In the genomic region with DNA sequence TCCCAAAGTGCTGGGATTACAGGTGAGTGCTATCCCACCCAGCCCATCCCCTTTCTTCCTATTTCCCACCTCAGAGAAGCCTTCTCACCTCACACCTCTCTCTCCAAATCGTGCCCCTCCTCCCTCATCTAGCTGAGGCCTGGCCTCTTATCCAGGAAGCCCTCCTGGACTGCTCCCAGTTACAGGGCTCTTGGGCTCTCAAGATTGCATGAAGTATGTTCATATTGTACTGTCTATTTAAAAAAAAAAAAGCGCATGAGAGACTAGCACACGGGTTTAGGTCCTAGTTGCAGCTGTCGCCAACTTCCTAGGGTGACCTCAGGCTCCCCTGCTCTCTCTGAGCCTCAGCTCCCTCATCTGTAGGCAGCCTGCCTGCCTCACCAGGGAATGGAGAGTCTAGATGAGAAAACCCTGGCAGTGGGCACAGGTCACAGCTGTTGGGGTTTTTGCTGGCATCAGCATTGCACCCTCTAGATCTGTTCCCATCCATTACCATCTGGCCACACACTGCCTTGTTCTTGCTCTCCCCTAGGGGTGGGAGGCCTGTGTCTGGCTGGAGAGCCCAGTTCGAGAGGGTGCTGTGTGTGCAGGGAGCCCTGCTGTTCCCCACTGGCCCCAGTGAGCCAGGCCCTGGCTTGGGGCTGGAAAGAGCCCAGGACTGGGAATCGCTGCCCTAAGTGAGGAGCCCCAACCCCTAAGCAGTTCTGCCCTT, we compare ENCODE assay signal across 10 cellular contexts. TPM values are rescaled to one million over a fixed set of nuclear protein-coding genes. Genes with fewer than 3 reads are reported as not detected.
DNase-seq lines count a peak whose midpoint lies in the region; ATAC-seq, FAIRE-seq and TF ChIP-seq lines count a peak whose summit lies in the region.
"Had no signal": no experiment of that assay in that cellular context is flagged by ENCODE, and none has a peak within 500 bp of the region (broad histone marks: within the 10 kb centered on the region; RNA-seq: fewer than 3 reads in every experiment).

No MANE protein-coding gene starts in this region.

- H3K4me1 Mint-ChIP-seq in naive thymus-derived CD8-positive, alpha-beta T cell, result peaks cover 5 to 27% (median 10%) of the 10 kb centered on the region in 4 donors

- H3K36me3 Mint-ChIP-seq in naive thymus-derived CD8-positive, alpha-beta T cell, result no peaks in the 10 kb centered on the region
- H3K36me3 Mint-ChIP-seq: activated naive CD8-positive, alpha-beta T cell had no signal

- peak in 5 of 8 donors; percentile 4 to 33 (median 12) for ATAC-seq in heart right ventricle
- no peak for ATAC-seq in HG02759 (IDR thresholded peaks at IDR 0.05; ENCODE audit: unreplicated experiment)
- no peak for ATAC-seq in naive thymus-derived CD8-positive, alpha-beta T cell
- no peak for ATAC-seq in HG03521 (IDR thresholded peaks at IDR 0.05; ENCODE audit: unreplicated experiment)

- DNase-seq in DMS 273 treated with DMSO at 0.1 percent for 48 hours (lab: John Stamatoyannopoulos, UW) (peak; percentile 79), NCI-H524 treated with DMSO at 0.1 percent for 48 hours (lab: John Stamatoyannopoulos, UW) (peak; percentile 63), heart right ventricle (no peak), frontal cortex (ENCODE audit: low spot score in 2 of 2) (no peak)
- no peak for DNase-seq in naive thymus-derived CD8-positive, alpha-beta T cell

- no peak for FAIRE-seq in frontal cortex (lab: Jason Lieb, UNC)

- peaks cover 13 to 60% (median 41%) of the 10 kb centered on the region in 9 donors for H3K4me1 ChIP-seq in heart right ventricle
- H3K4me1 ChIP-seq in skeletal muscle satellite cell (ENCODE audit: control insufficient read depth, insufficient read depth, low read length), result peaks cover 58% of the 10 kb centered on the region

- H3K9me3 ChIP-seq in heart right ventricle, result no peaks in the 10 kb centered on the region
- no peaks in the 10 kb centered on the region for H3K9me3 ChIP-seq in skeletal muscle satellite cell (replicated peaks; ENCODE audit: low read length)
- H3K9me3 ChIP-seq: HAP-1 had no signal

- H3K9me3 Mint-ChIP-seq in naive thymus-derived CD8-positive, alpha-beta T cell, result no peaks in the 10 kb centered on the region

- intact Hi-C loops in heart right ventricle (cut with DNase I), result no loop called here

- H3K27me3 Mint-ChIP-seq in naive thymus-derived CD8-positive, alpha-beta T cell, result peaks cover 18 to 50% (median 23%) of the 10 kb centered on the region in 5 donors

- peaks cover 0 to 18% (median 0%) of the 10 kb centered on the region in 7 donors for H3K27me3 ChIP-seq in heart right ventricle
- H3K27me3 ChIP-seq in skeletal muscle satellite cell (ENCODE audit: control insufficient read depth, insufficient read depth, low read length), result peaks cover 5% of the 10 kb centered on the region

- peak overlapping the region; percentile 9 for H3K9ac ChIP-seq in skeletal muscle satellite cell (ENCODE audit: low read depth, low read length)

- POLR2A ChIA-PET in naive thymus-derived CD8-positive, alpha-beta T cell (lab: Charles Lee), result no interaction called here

- peak overlapping the region; percentile 77 for H3K4me2 ChIP-seq in skeletal muscle satellite cell (ENCODE audit: low read length)

- peak overlapping the region in 5 of 10 donors; percentile 30 to 65 (median 39) for H3K4me3 Mint-ChIP-seq in naive thymus-derived CD8-positive, alpha-beta T cell

- H3K27ac ChIP-seq in heart right ventricle, result peak overlapping the region in 8 of 10 donors; percentile 17 to 83 (median 62)

- no peak for TF ChIP-seq CTCF in heart right ventricle (IDR thresholded peaks at IDR 0.05)

- H3K27ac Mint-ChIP-seq in naive thymus-derived CD8-positive, alpha-beta T cell, result peak overlapping the region in 2 of 10 donors; percentile 17 to 43
- H3K27ac Mint-ChIP-seq: activated naive CD8-positive, alpha-beta T cell had no signal

- WGBS in heart right ventricle, 2 donors, result 67 to 68% methylated on average over 6 of the region's 6 CpGs

- H3K4me3 ChIP-seq in heart right ventricle (peak overlapping the region in 3 of 10 donors; percentile 57 to 60 (median 58)), skeletal muscle satellite cell (ENCODE audit: low read length) (no peak overlapping the region)
- H3K4me3 ChIP-seq: HAP-1 had no signal

- H3K36me3 ChIP-seq in heart right ventricle, result no peaks in the 10 kb centered on the region
- H3K36me3 ChIP-seq in skeletal muscle satellite cell (ENCODE audit: insufficient read depth, low read length), result no peaks in the 10 kb centered on the region
- H3K36me3 ChIP-seq: HAP-1 had no signal

RNA-seq across cellular contexts. Expression of gene C15orf39, which starts 24.2 kb away (rescaled TPM):
- total RNA-seq in heart right ventricle, result 10 to 100 TPM in 9 of 10 donors, 1 to 10 TPM in 1; 6.9 to 23.7 (median 14.8) TPM
- polyA plus RNA-seq in heart right ventricle, result 1 to 10 TPM; 7.7 to 8.0 TPM
- total RNA-seq in skeletal muscle satellite cell (2012; rRNA removed), result 4.1 and 6.3 TPM in 2 replicates
- total RNA-seq in frontal cortex, result 0.41 TPM
- 10 to 100 TPM; 20.7 to 27.6 TPM for total RNA-seq in naive thymus-derived CD8-positive, alpha-beta T cell
- polyA plus RNA-seq in naive thymus-derived CD8-positive, alpha-beta T cell, result 1 to 10 TPM; 1.0 to 4.5 (median 2.3) TPM

Comparison
In these comparisons a context has a peak if more than half of its experiments do, and no peak if none do; other contexts are left out.
1. DNase-seq: peak in DMS 273 treated with DMSO at 0.1 percent for 48 hours (single experiment) and NCI-H524 treated with DMSO at 0.1 percent for 48 hours (single experiment); none in heart right ventricle (0 of 2), frontal cortex (0 of 2) and naive thymus-derived CD8-positive, alpha-beta T cell (0 of 10).
2. ATAC-seq: peak in heart right ventricle (5 of 8); none in HG02759 (single experiment), naive thymus-derived CD8-positive, alpha-beta T cell (0 of 2) and HG03521 (single experiment).